ENCODE assay signal across 15 cellular contexts in the genomic region with DNA sequence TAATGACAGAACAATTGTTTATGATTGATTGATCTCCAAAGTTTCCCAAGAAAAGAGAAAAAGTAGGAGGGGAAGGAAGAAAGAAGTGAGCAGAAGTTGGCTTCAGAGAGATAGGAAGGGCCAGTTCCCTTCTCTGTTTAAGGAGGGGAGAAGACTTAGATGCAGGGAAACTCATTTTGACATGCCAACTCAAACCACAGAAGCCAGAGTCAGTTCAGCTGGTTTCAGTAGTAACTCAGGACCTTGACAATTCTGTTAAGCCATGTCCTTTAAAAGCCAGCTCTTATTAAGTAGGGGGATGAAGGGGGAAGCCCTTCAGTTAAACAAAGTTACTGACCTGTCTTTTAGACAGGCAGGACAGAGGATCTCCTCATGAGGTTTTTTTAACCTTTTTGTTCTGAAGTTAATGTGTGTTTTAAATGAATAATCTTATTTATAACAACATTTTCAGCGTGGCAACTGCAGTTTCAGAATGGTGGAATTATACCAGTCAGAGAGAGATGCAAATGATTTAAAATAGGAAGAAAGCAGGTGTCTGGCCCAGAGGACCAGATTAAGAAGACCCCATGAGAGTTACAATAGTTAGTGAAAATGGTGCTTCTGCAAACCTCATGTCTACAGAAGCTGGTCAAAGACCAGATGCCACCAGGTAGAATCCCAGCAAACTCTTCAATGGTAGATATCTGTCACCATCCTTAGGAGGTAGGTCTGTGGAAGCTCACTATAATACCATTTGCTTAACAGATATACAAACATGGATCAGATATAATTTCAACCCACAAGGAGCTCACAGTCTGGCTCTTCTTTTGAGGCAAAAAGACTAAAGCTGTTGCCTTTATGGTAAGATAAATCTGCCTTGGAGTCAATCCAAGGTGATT. TPM values are rescaled to one million over a fixed set of nuclear protein-coding genes. Genes with fewer than 3 reads are reported as not detected.
DNase-seq lines count a peak whose midpoint lies in the region; ATAC-seq and TF ChIP-seq lines count a peak whose summit lies in the region.
"Had no signal": no experiment of that assay in that cellular context is flagged by ENCODE, and none has a peak within 500 bp of the region (broad histone marks: within the 10 kb centered on the region; RNA-seq: fewer than 3 reads in every experiment).

No MANE protein-coding gene starts in this region.

- peak overlapping the region in 1 of 11 experiments; percentile 22; a peak in 1 of 22 replicates for H3K9ac ChIP-seq in BLaER1 treated with 17β-estradiol and CSF1 and Interleukin-3, amounts not matched to agents 10 nM and 100 nM

- peaks cover 0 to 7% (median 0%) of the 10 kb centered on the region in 11 experiments; a peak in 1 of 22 replicates for H3K36me3 ChIP-seq in BLaER1 treated with 17β-estradiol and CSF1 and Interleukin-3, amounts not matched to agents 10 nM and 100 nM
- no peaks in the 10 kb centered on the region for H3K36me3 ChIP-seq in ovary
- H3K36me3 ChIP-seq: esophagus squamous epithelium, upper lobe of left lung had no signal

- peaks cover 0 to 3% (median 0%) of the 10 kb centered on the region in 6 donors for H3K9me3 Mint-ChIP-seq in immature natural killer cell
- H3K9me3 Mint-ChIP-seq in activated CD4-positive, alpha-beta memory T cell treated with anti-CD3 and anti-CD28 coated beads, Interleukin-2, amount 10 ng/mL, durations not matched to agents 7 days and 5 days: peaks cover 2% of the 10 kb centered on the region

- H3K4me3 Mint-ChIP-seq in immature natural killer cell: peak overlapping the region in 3 of 5 donors; percentile 14 to 58 (median 46)
- H3K4me3 Mint-ChIP-seq in activated CD4-positive, alpha-beta memory T cell treated with anti-CD3 and anti-CD28 coated beads, Interleukin-2, amount 10 ng/mL, durations not matched to agents 7 days and 5 days: no peak overlapping the region

- peaks cover 14 to 23% (median 16%) of the 10 kb centered on the region in 10 experiments for H3K4me1 ChIP-seq in BLaER1 treated with 17β-estradiol and CSF1 and Interleukin-3, amounts not matched to agents 10 nM and 100 nM
- H3K4me1 ChIP-seq in ovary (ENCODE audit: insufficient read depth): peaks cover 2% of the 10 kb centered on the region
- H3K4me1 ChIP-seq: body of pancreas, upper lobe of left lung had no signal

- DNase-seq in RPMI8226: peak; percentile 29
- no peak for DNase-seq in immature natural killer cell
- DNase-seq in HuH-7.5 (ENCODE audit: low spot score): no peak
- DNase-seq in ovary: no peak
- DNase-seq in activated CD4-positive, alpha-beta memory T cell treated with anti-CD3 and anti-CD28 coated beads, Interleukin-2, amount 10 ng/mL, durations not matched to agents 7 days and 5 days: no peak
- DNase-seq in activated effector memory CD4-positive, alpha-beta T cell treated with anti-CD3 and anti-CD28 coated beads, Interleukin-2, amount 50 U/mL, for 16 hours: no peak
- DNase-seq: body of pancreas, C1 segment of cervical spinal cord, esophagus squamous epithelium, left colon, NCI-H524 treated with DMSO at 0.1 percent for 48 hours, T-helper 1 cell, upper lobe of left lung had no signal

- WGBS in ovary, 3 donors: 21 to 45% (median 32%) methylated on average over 1 of the region's 1 CpG

- TF ChIP-seq EP300 in ovary (IDR thresholded peaks at IDR 0.05): no peak

- peak overlapping the region; percentile 54 to 94 (median 87) for H3K27ac Mint-ChIP-seq in immature natural killer cell
- no peak overlapping the region for H3K27ac Mint-ChIP-seq in activated CD4-positive, alpha-beta memory T cell treated with anti-CD3 and anti-CD28 coated beads, Interleukin-2, amount 10 ng/mL, durations not matched to agents 7 days and 5 days

- CTCF ChIA-PET in activated CD4-positive, alpha-beta memory T cell treated with anti-CD3 and anti-CD28 coated beads, Interleukin-2, amount 10 ng/mL, durations not matched to agents 7 days and 5 days (lab: Charles Lee): interaction anchor here (0.9 kb wide), 1 partner anchor 9 kb away, joined by 3 read pairs; no protein-coding TSS in a partner anchor

- H3K4me2 ChIP-seq in BLaER1 treated with 17β-estradiol and CSF1 and Interleukin-3, amounts not matched to agents 10 nM and 100 nM: peak overlapping the region in 8 of 11 experiments; percentile 1 to 49 (median 19); a peak in 11 of 22 replicates

- POLR2A ChIA-PET in activated CD4-positive, alpha-beta memory T cell treated with anti-CD3 and anti-CD28 coated beads, Interleukin-2, amount 10 ng/mL, durations not matched to agents 7 days and 5 days (lab: Charles Lee): interaction anchor here (0.9 kb wide), 1 partner anchor 91 kb away, joined by 3 read pairs; no protein-coding TSS in a partner anchor

- ATAC-seq in GM21737 (IDR thresholded peaks at IDR 0.05; ENCODE audit: unreplicated experiment): peak; percentile 78
- ATAC-seq: body of pancreas, left colon had no signal

- TF ChIP-seq CTCF in ovary (IDR thresholded peaks at IDR 0.05): no peak

- H4K20me1 ChIP-seq in BLaER1 treated with 17β-estradiol and CSF1 and Interleukin-3, amounts not matched to agents 10 nM and 100 nM: peaks cover 0 to 83% (median 9%) of the 10 kb centered on the region in 11 experiments; a peak in 13 of 22 replicates

- H3K36me3 Mint-ChIP-seq in immature natural killer cell: no peaks in the 10 kb centered on the region
- no peaks in the 10 kb centered on the region for H3K36me3 Mint-ChIP-seq in activated CD4-positive, alpha-beta memory T cell treated with anti-CD3 and anti-CD28 coated beads, Interleukin-2, amount 10 ng/mL, durations not matched to agents 7 days and 5 days (ENCODE audit: low read depth)

- peaks cover 14 to 22% of the 10 kb centered on the region in 2 donors for H3K4me1 Mint-ChIP-seq in immature natural killer cell
- H3K4me1 Mint-ChIP-seq in activated CD4-positive, alpha-beta memory T cell treated with anti-CD3 and anti-CD28 coated beads, Interleukin-2, amount 10 ng/mL, durations not matched to agents 7 days and 5 days: peaks cover 6% of the 10 kb centered on the region

- TF ChIP-seq POLR2A in ovary (IDR thresholded peaks at IDR 0.05): no peak

- H3K27me3 Mint-ChIP-seq in immature natural killer cell (ENCODE audit: low read depth in 3 of 3): peaks cover 0 to 2% (median 1%) of the 10 kb centered on the region in 3 donors
- H3K27me3 Mint-ChIP-seq in activated CD4-positive, alpha-beta memory T cell treated with anti-CD3 and anti-CD28 coated beads, Interleukin-2, amount 10 ng/mL, durations not matched to agents 7 days and 5 days: no peaks in the 10 kb centered on the region

- H3K27me3 ChIP-seq in BLaER1 treated with 17β-estradiol and CSF1 and Interleukin-3, amounts not matched to agents 10 nM and 100 nM: no peaks in the 10 kb centered on the region
- H3K27me3 ChIP-seq in ovary: no peaks in the 10 kb centered on the region
- H3K27me3 ChIP-seq: body of pancreas, esophagus squamous epithelium, upper lobe of left lung had no signal

- H3K9me3 ChIP-seq in BLaER1 treated with 17β-estradiol and CSF1 and Interleukin-3, amounts not matched to agents 10 nM and 100 nM (replicated peaks in 1 of 11): peaks cover 0 to 24% (median 5%) of the 10 kb centered on the region in 11 experiments; a peak in 10 of 22 replicates
- no peaks in the 10 kb centered on the region for H3K9me3 ChIP-seq in ovary
- H3K9me3 ChIP-seq: body of pancreas, upper lobe of left lung had no signal

- H3K27ac ChIP-seq in BLaER1 treated with 17β-estradiol and CSF1 and Interleukin-3, amounts not matched to agents 10 nM and 100 nM: no peak overlapping the region
- no peak overlapping the region for H3K27ac ChIP-seq in ovary
- H3K27ac ChIP-seq: body of pancreas, upper lobe of left lung had no signal

- intact Hi-C loops in ovary (cut with DNase I): no loop called here

- no peak overlapping the region for H3K4me3 ChIP-seq in BLaER1 treated with 17β-estradiol and CSF1 and Interleukin-3, amounts not matched to agents 10 nM and 100 nM
- no peak overlapping the region for H3K4me3 ChIP-seq in ovary
- H3K4me3 ChIP-seq: body of pancreas, esophagus squamous epithelium, upper lobe of left lung had no signal

RNA-seq across cellular contexts. Expression of gene ABL1, which starts 29.3 kb away (rescaled TPM):
- polyA plus RNA-seq in immature natural killer cell (10 to 100 TPM in 1 of 3 donors, 1 to 10 TPM in 1, under 1 TPM in 1; 0.25 to 19.2 (median 5.0) TPM), ovary (10 to 100 TPM; 49.1 to 56.9 TPM)
- total RNA-seq in ovary: 100 to 1,000 TPM in 3 of 7 donors, 10 to 100 TPM in 4; 39.4 to 112 (median 92.5) TPM
- 10 to 100 TPM; 30.8 to 31.4 TPM for total RNA-seq in activated CD4-positive, alpha-beta memory T cell treated with anti-CD3 and anti-CD28 coated beads, Interleukin-2, amount 10 ng/mL, durations not matched to agents 7 days and 5 days
